ENCODE assay signal across 8 cellular contexts in genomic region chr1:20521960-20522861, GRCh38. TPM values are rescaled to one million over a fixed set of nuclear protein-coding genes. Genes with fewer than 3 reads are reported as not detected.
DNase-seq lines count a peak whose midpoint lies in the region; ATAC-seq and TF ChIP-seq lines count a peak whose summit lies in the region.

No MANE protein-coding gene starts in this region.

- no peak overlapping the region for H3K4me3 ChIP-seq in CD8-positive, alpha-beta memory T cell (ENCODE audit: low read length)
- peak overlapping the region; percentile 27 for H3K4me3 ChIP-seq in epithelial cell of proximal tubule (ENCODE audit: low read depth, low read length)
- H3K4me3 ChIP-seq in mucosa of stomach (ENCODE audit: low read length): no peak overlapping the region

- no peak overlapping the region for H3K27ac ChIP-seq in CD8-positive, alpha-beta memory T cell (ENCODE audit: low read depth, low read length)

- peak overlapping the region in 1 of 8 donors; percentile 64 for H3K27ac Mint-ChIP-seq in CD8-positive, alpha-beta memory T cell

- no peaks in the 10 kb centered on the region for H3K4me1 ChIP-seq in CD8-positive, alpha-beta memory T cell (ENCODE audit: insufficient read depth, low read length)
- peaks cover 3% of the 10 kb centered on the region for H3K4me1 ChIP-seq in mucosa of stomach (ENCODE audit: control insufficient read depth, insufficient read depth, low read length)

- POLR2A ChIA-PET in CD8-positive, alpha-beta memory T cell (lab: Charles Lee): no interaction called here

- H3K4me1 Mint-ChIP-seq in CD8-positive, alpha-beta memory T cell: peaks cover 0 to 5% (median 2%) of the 10 kb centered on the region in 3 donors

- TF ChIP-seq CTCF in epithelial cell of proximal tubule (conservative IDR thresholded peaks at IDR 0.05; ENCODE audit: low read depth, low read length): peak; percentile 96

- H3K27me3 ChIP-seq in CD8-positive, alpha-beta memory T cell (ENCODE audit: insufficient read depth, low read length, poor library complexity, severe bottlenecking): no peaks in the 10 kb centered on the region
- H3K27me3 ChIP-seq in mucosa of stomach (ENCODE audit: control insufficient read depth, insufficient read depth, low read length): peaks cover 5% of the 10 kb centered on the region

- peak overlapping the region; percentile 18 for H3K9ac ChIP-seq in mucosa of stomach (ENCODE audit: low read length)

- peaks cover 6 to 34% of the 10 kb centered on the region in 2 donors for H3K27me3 Mint-ChIP-seq in CD8-positive, alpha-beta memory T cell

- H3K9me3 ChIP-seq in CD8-positive, alpha-beta memory T cell (ENCODE audit: low read length): no peaks in the 10 kb centered on the region
- H3K9me3 ChIP-seq in mucosa of stomach (ENCODE audit: control insufficient read depth, low read length): no peaks in the 10 kb centered on the region

- ATAC-seq in HG02798 (IDR thresholded peaks at IDR 0.05; ENCODE audit: poor library complexity, unreplicated experiment): no peak

- peak; percentile 35 to 74 (median 56) for DNase-seq in CD8-positive, alpha-beta memory T cell
- peak in 66 of 76 experiments; percentile 5 to 79 (median 50) for DNase-seq in HUDEP-2 (lab: John Stamatoyannopoulos, UW; ENCODE audit: unreplicated experiment in 76 of 76)
- DNase-seq in NOMO-1 treated with dmso at 0.1 percent for 144 hours (lab: John Stamatoyannopoulos, UW; ENCODE audit: unreplicated experiment): peak; percentile 54
- peak; percentile 52 for DNase-seq in activated CD8-positive, alpha-beta memory T cell treated with anti-CD3 and anti-CD28 coated beads, Interleukin-2, amount 50 U/mL, for 24 hours (ENCODE audit: extremely low read depth)
- no peak for DNase-seq in epithelial cell of proximal tubule (ENCODE audit: low read depth)
- DNase-seq in stimulated activated CD8-positive, alpha-beta memory T cell treated with anti-CD3 and anti-CD28 coated beads, Interleukin-4, amount 100 ng/mL, for 48 hours: peak; percentile 86

- no peak overlapping the region for H3K4me3 Mint-ChIP-seq in CD8-positive, alpha-beta memory T cell

- CTCF ChIA-PET in CD8-positive, alpha-beta memory T cell (lab: Charles Lee): interaction anchor here (0.9 to 1.6 kb wide), 6 partner anchors 13 to 124 kb away, joined by 3 to 5 read pairs (median 4); partner anchors contain the start of gene PINK1

- no peaks in the 10 kb centered on the region for H3K9me3 Mint-ChIP-seq in CD8-positive, alpha-beta memory T cell

- H3K36me3 ChIP-seq in CD8-positive, alpha-beta memory T cell (ENCODE audit: insufficient read depth, low read length): no peaks in the 10 kb centered on the region
- H3K36me3 ChIP-seq in mucosa of stomach (ENCODE audit: control insufficient read depth, insufficient read depth, low read length): no peaks in the 10 kb centered on the region

- peaks cover 0 to 1% (median 0%) of the 10 kb centered on the region in 3 donors for H3K36me3 Mint-ChIP-seq in CD8-positive, alpha-beta memory T cell

RNA-seq across cellular contexts. Expression of gene MUL1, which starts 14.3 kb away (rescaled TPM):
- total RNA-seq in CD8-positive, alpha-beta memory T cell: 10 to 100 TPM; 21.3 to 23.3 TPM
- polyA plus RNA-seq in CD8-positive, alpha-beta memory T cell: 42.2 TPM
- 24.6 and 30.4 TPM in 2 replicates for total RNA-seq in epithelial cell of proximal tubule

RNA-seq across cellular contexts. Expression of gene FAM43B, which starts 30.2 kb away (rescaled TPM):
- total RNA-seq in CD8-positive, alpha-beta memory T cell: not detected
- polyA plus RNA-seq in CD8-positive, alpha-beta memory T cell: not detected
- 0.36 and 0.81 TPM in 2 replicates for total RNA-seq in epithelial cell of proximal tubule

RNA-seq across cellular contexts. Expression of gene CAMK2N1, which starts 36.2 kb away (rescaled TPM):
- 1 to 10 TPM; 2.8 TPM for total RNA-seq in CD8-positive, alpha-beta memory T cell
- 1.7 TPM for polyA plus RNA-seq in CD8-positive, alpha-beta memory T cell
- 18.2 and 19.7 TPM in 2 replicates for total RNA-seq in epithelial cell of proximal tubule
